Comparison of ENCODE assay signal across 8 cellular contexts in genomic region chr6:95576621-95577316, GRCh38. TPM values are rescaled to one million over a fixed set of nuclear protein-coding genes. Genes with fewer than 3 reads are reported as not detected.
DNase-seq lines count a peak whose midpoint lies in the region; ATAC-seq and TF ChIP-seq lines count a peak whose summit lies in the region.

No MANE protein-coding gene starts in this region.

- no peak for TF ChIP-seq CTCF in GM13977 (IDR thresholded peaks at IDR 0.05; ENCODE audit: extremely low read depth, insufficient read depth, missing control alignments)

- in situ Hi-C loops in ACHN (cut with HindIII; ENCODE audit: low pct_ligation_motif_present, low pct_unique_long_range_greater_than_20kb, low sequenced_read_pairs): no loop called here
- in situ Hi-C loops in GM13977 (cut with MboI; ENCODE audit: low pct_unique_long_range_greater_than_20kb, low sequenced_read_pairs, unreplicated experiment): no loop called here

- DNase-seq in ACHN (peak; percentile 37), GM13977 (ENCODE audit: low spot score) (peak; percentile 17), RPMI8226 (peak; percentile 13), mucosa of gallbladder (ENCODE audit: low spot score) (no peak), left lobe of liver (ENCODE audit: low spot score) (no peak)
- DNase-seq in effector memory CD8-positive, alpha-beta T cell: no peak

- no peaks in the 10 kb centered on the region for H3K9me3 ChIP-seq in muscle layer of colon (ENCODE audit: low read length)

- ATAC-seq in HG03025 (IDR thresholded peaks at IDR 0.05; ENCODE audit: low FRiP score, unreplicated experiment) (peak; percentile 35), left lobe of liver (no peak)
- ATAC-seq in effector memory CD8-positive, alpha-beta T cell (replicated peaks): peak; percentile 13

- H3K9ac ChIP-seq in muscle layer of colon (ENCODE audit: low read length): peak overlapping the region; percentile 77

- no peaks in the 10 kb centered on the region for H3K27me3 Mint-ChIP-seq in effector memory CD8-positive, alpha-beta T cell

- peaks cover 21 to 47% of the 10 kb centered on the region in 2 donors for H3K4me1 Mint-ChIP-seq in effector memory CD8-positive, alpha-beta T cell (ENCODE audit: low read depth in 2 of 2)

- peak overlapping the region; percentile 89 to 93 for H3K4me3 Mint-ChIP-seq in effector memory CD8-positive, alpha-beta T cell

- H3K9me3 Mint-ChIP-seq in effector memory CD8-positive, alpha-beta T cell: no peaks in the 10 kb centered on the region

- H3K27me3 ChIP-seq in muscle layer of colon (ENCODE audit: control insufficient read depth in 1 of 2, insufficient read depth in 2 of 2, low read length in 2 of 2): no peaks in the 10 kb centered on the region

- peaks cover 16% of the 10 kb centered on the region for H3K4me1 ChIP-seq in muscle layer of colon (ENCODE audit: insufficient read depth, low read length)

- H3K36me3 Mint-ChIP-seq in effector memory CD8-positive, alpha-beta T cell (ENCODE audit: insufficient read depth): peaks cover 6% of the 10 kb centered on the region

- peak overlapping the region; percentile 97 for H3K27ac Mint-ChIP-seq in effector memory CD8-positive, alpha-beta T cell

- peak overlapping the region; percentile 78 to 85 for H3K4me3 ChIP-seq in muscle layer of colon (ENCODE audit: low read depth in 1 of 2, low read length in 2 of 2)

- H3K27ac ChIP-seq in muscle layer of colon (ENCODE audit: low read depth, low read length): peak overlapping the region; percentile 85

- H3K36me3 ChIP-seq in muscle layer of colon (ENCODE audit: insufficient read depth, low read length): no peaks in the 10 kb centered on the region

RNA-seq across cellular contexts. Expression of gene MANEA, which starts 0.6 kb away (rescaled TPM):
- total RNA-seq in mucosa of gallbladder (14.6 TPM), left lobe of liver (23.9 TPM)

Comparison
In these comparisons a context has a peak if more than half of its experiments do, and no peak if none do; other contexts are left out.
1. DNase-seq: peak in ACHN (single experiment), GM13977 (single experiment) and RPMI8226 (single experiment); none in effector memory CD8-positive, alpha-beta T cell (0 of 3), mucosa of gallbladder (single experiment) and left lobe of liver (single experiment).